In genomic region chr17:82173351-82174041, GRCh38 we compare ENCODE assay signal across 1 cellular context.
TF ChIP-seq lines count a peak whose summit lies in the region.

No MANE protein-coding gene starts in this region.

TF ChIP-seq in H1, 55 proteins besides CTCF, POLR2A, EP300 and RAD21:
- no peak for TF ChIP-seq CBX8 (IDR thresholded peaks at IDR 0.05; ENCODE audit: borderline replicate concordance, low read depth, low read length)
- TF ChIP-seq RFX5 (IDR thresholded peaks at IDR 0.05; ENCODE audit: borderline replicate concordance, low read depth, low read length): no peak
- no peak for TF ChIP-seq TAF1 (IDR thresholded peaks at IDR 0.05; ENCODE audit: low read depth, low read length)
- no peak for TF ChIP-seq NRF1 (IDR thresholded peaks at IDR 0.05; ENCODE audit: low read depth, low read length)
- TF ChIP-seq POLR2AphosphoS5 (IDR thresholded peaks at IDR 0.05; ENCODE audit: low read depth, low read length): no peak
- no peak for TF ChIP-seq KDM1A (IDR thresholded peaks at IDR 0.05; ENCODE audit: borderline replicate concordance, low read length)
